In genomic region chr7:73824986-73825385, GRCh38 we compare ENCODE assay signal across 1 cellular context.
TF ChIP-seq lines count a peak whose summit lies in the region.

No MANE protein-coding gene starts in this region.

TF ChIP-seq in HCT116, 20 proteins besides CTCF, POLR2A, EP300 and RAD21 (continued from another document):
- TF ChIP-seq ZBTB33 (IDR thresholded peaks at IDR 0.05; ENCODE audit: extremely low read depth, insufficient replicate concordance, low read length) = no peak
- no peak for TF ChIP-seq CBX3 (IDR thresholded peaks at IDR 0.05; ENCODE audit: low read depth)
- no peak for TF ChIP-seq SIN3A (IDR thresholded peaks at IDR 0.05; ENCODE audit: low read depth)
- no peak for TF ChIP-seq JUND (IDR thresholded peaks at IDR 0.05)
- no peak for TF ChIP-seq ZNF274 (IDR thresholded peaks at IDR 0.05; ENCODE audit: low read depth, low read length)
- no peak for TF ChIP-seq ATF3 (IDR thresholded peaks at IDR 0.05)
- TF ChIP-seq FOSL1 (IDR thresholded peaks at IDR 0.05; ENCODE audit: low read depth) = no peak
- no peak for TF ChIP-seq TCF7L2 (IDR thresholded peaks at IDR 0.05; ENCODE audit: borderline replicate concordance, extremely low read depth, insufficient read depth, insufficient read length)
- TF ChIP-seq REST (IDR thresholded peaks at IDR 0.05; ENCODE audit: low read depth) = no peak
- no peak for TF ChIP-seq CEBPB (IDR thresholded peaks at IDR 0.05; ENCODE audit: low read depth)
- no peak for TF ChIP-seq ZFX (IDR thresholded peaks at IDR 0.05)
- no peak for TF ChIP-seq EZH2phosphoT487 (IDR thresholded peaks at IDR 0.05; ENCODE audit: borderline replicate concordance)
- no peak for TF ChIP-seq MAX (IDR thresholded peaks at IDR 0.05)
- TF ChIP-seq YY1 (IDR thresholded peaks at IDR 0.05; ENCODE audit: extremely low read depth, insufficient replicate concordance, low read depth, low read length) = no peak
- TF ChIP-seq EGR1 (IDR thresholded peaks at IDR 0.05; ENCODE audit: low read depth) = no peak
- TF ChIP-seq ELF1 (IDR thresholded peaks at IDR 0.05; ENCODE audit: borderline replicate concordance, low read depth) = no peak
- no peak for TF ChIP-seq POLR2AphosphoS5 (IDR thresholded peaks at IDR 0.05; ENCODE audit: low read depth, low read length)
- TF ChIP-seq SP1 (IDR thresholded peaks at IDR 0.05; ENCODE audit: low read depth) = no peak
